In the genomic region with DNA sequence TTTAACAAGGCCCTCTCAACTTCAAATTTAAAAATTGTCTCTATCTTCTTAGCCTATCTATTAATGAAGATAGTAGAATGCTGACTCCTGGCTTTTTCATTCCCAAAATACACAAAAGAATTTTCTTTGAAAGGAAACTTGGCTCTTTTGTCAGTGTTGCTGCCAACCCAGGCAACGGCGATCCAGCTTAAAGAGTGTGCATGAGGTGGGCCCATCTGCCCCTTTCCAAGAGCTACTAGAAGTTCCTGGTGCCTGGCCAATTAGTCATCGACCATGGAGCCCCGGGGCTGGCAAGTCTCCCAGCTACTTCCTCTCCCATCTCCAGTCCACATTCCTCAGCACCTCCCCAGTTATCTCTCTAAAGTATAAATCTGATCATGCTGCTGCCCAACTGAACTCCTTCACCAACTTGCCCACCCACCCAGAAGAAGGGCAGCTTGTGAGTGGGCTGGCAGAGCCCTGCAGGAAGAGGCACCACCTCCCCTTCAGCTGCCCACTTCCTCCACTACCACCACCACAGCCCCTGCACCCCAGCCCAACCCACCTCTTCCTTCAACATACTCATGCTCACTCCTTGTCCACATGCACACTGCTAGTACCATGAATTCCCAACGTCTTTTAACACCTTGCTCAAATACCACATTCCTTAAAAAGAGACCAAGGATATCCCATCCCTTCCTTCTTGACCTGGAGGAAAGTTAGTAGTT, we compare ENCODE assay signal across 1 cellular context.
TF ChIP-seq lines count a peak whose summit lies in the region.

No MANE protein-coding gene starts in this region.

TF ChIP-seq in endothelial cell of umbilical vein, 7 proteins besides CTCF, POLR2A, EP300 and RAD21 (continued from another document):
- peak; percentile 67 for TF ChIP-seq FOS (IDR thresholded peaks at IDR 0.05; ENCODE audit: borderline replicate concordance, insufficient read depth, low read length)
- TF ChIP-seq EZH2 (IDR thresholded peaks at IDR 0.05; ENCODE audit: borderline replicate concordance, low read depth, low read length, severe bottlenecking), result no peak
